Comparison of ENCODE assay signal across 11 cellular contexts in genomic region chr15:66931768-66932633, GRCh38.
DNase-seq lines count a peak whose midpoint lies in the region; ATAC-seq and TF ChIP-seq lines count a peak whose summit lies in the region.
"Had no signal": no experiment of that assay in that cellular context is flagged by ENCODE, and none has a peak within 500 bp of the region (broad histone marks: within the 10 kb centered on the region; RNA-seq: fewer than 3 reads in every experiment).

No MANE protein-coding gene starts in this region.

- no peaks in the 10 kb centered on the region for H3K27me3 ChIP-seq in Caco-2 (replicated peaks; ENCODE audit: control insufficient read depth, insufficient read depth, low read length)
- H3K27me3 ChIP-seq in ectodermal cell (ENCODE audit: control insufficient read depth, insufficient read depth, low read length, poor library complexity, severe bottlenecking) = no peaks in the 10 kb centered on the region

- H3K27me3 Mint-ChIP-seq in Caco-2 (ENCODE audit: insufficient read depth, unreplicated experiment) (no peaks in the 10 kb centered on the region), nephron progenitor cell (ENCODE audit: low read depth, poor library complexity) (peaks cover 6% of the 10 kb centered on the region)

- H3K4me3 Mint-ChIP-seq in Caco-2 (ENCODE audit: unreplicated experiment) (peak overlapping the region; percentile 55), nephron progenitor cell (peak overlapping the region; percentile 59)

- no peak for ATAC-seq in GM18907 (IDR thresholded peaks at IDR 0.05; ENCODE audit: unreplicated experiment)
- no peak for ATAC-seq in GM18511 (IDR thresholded peaks at IDR 0.05; ENCODE audit: unreplicated experiment)

- H3K27ac Mint-ChIP-seq in Caco-2 (ENCODE audit: unreplicated experiment) = peak overlapping the region; percentile 77
- peak overlapping the region; percentile 94 for H3K27ac Mint-ChIP-seq in nephron progenitor cell

- BruUV-seq in Caco-2 (replicated peaks; lab: Mats Ljungman, UMichigan) = no TSS peak

- intact Hi-C loops in Caco-2 (cut with micrococcal nuclease; ENCODE audit: unreplicated experiment) = no loop called here

- peak overlapping the region; percentile 32 for H3K27ac ChIP-seq in ectodermal cell (ENCODE audit: insufficient read depth, low read depth, low read length, poor library complexity, severe bottlenecking)
- H3K27ac ChIP-seq: thoracic aorta had no signal

- no peaks in the 10 kb centered on the region for H3K36me3 ChIP-seq in Caco-2 (ENCODE audit: control insufficient read depth, insufficient read depth, low read length)
- H3K36me3 ChIP-seq in ectodermal cell (ENCODE audit: control insufficient read depth, insufficient read depth, low read length) = no peaks in the 10 kb centered on the region
- H3K36me3 ChIP-seq: thoracic aorta had no signal

- TF ChIP-seq CTCF in Caco-2 (IDR thresholded peaks at IDR 0.05; ENCODE audit: insufficient read depth in 1 of 2, low read depth in 1 of 2, low read length in 1 of 2, severe bottlenecking in 1 of 2, unreplicated experiment in 1 of 2) (no peak), nephron progenitor cell (IDR thresholded peaks at IDR 0.05) (no peak)

- POLR2A ChIA-PET in Caco-2 (lab: Charles Lee) = interaction anchor here (0.5 to 0.9 kb wide), 3 partner anchors 71 to 1407 kb away, joined by 3 read pairs; no protein-coding TSS in a partner anchor

- CTCF ChIA-PET in Caco-2 (lab: Charles Lee) = interaction anchor here (0.5 to 1.4 kb wide), 6 partner anchors 14 to 739 kb away, joined by 3 to 11 read pairs (median 3); no protein-coding TSS in a partner anchor

- DNase-seq in Caco-2 = peak; percentile 77 to 87
- DNase-seq in NCI-H226 = peak; percentile 76
- DNase-seq in nephron progenitor cell = no peak
- DNase-seq in NCI-H345 treated with DMSO at 0.1 percent for 48 hours (lab: John Stamatoyannopoulos, UW; ENCODE audit: unreplicated experiment) = no peak
- no peak for DNase-seq in globus pallidus (ENCODE audit: low spot score)
- DNase-seq: KG1, left cardiac atrium had no signal

- WGBS in ectodermal cell, 2 experiments = 57% methylated on average over 15 of the region's 15 CpGs

- H3K36me3 Mint-ChIP-seq in Caco-2 (ENCODE audit: insufficient read depth, unreplicated experiment) = no peaks in the 10 kb centered on the region
- H3K36me3 Mint-ChIP-seq in nephron progenitor cell (ENCODE audit: low read depth) = peaks cover 5% of the 10 kb centered on the region

- H3K9me3 Mint-ChIP-seq in Caco-2 (ENCODE audit: unreplicated experiment) = peaks cover 27% of the 10 kb centered on the region
- peaks cover 30% of the 10 kb centered on the region for H3K9me3 Mint-ChIP-seq in nephron progenitor cell

- peaks cover 52% of the 10 kb centered on the region for H3K4me1 Mint-ChIP-seq in Caco-2 (ENCODE audit: low read depth, unreplicated experiment)
- peaks cover 60% of the 10 kb centered on the region for H3K4me1 Mint-ChIP-seq in nephron progenitor cell

- H3K4me1 ChIP-seq in Caco-2 (peaks cover 57% of the 10 kb centered on the region), ectodermal cell (ENCODE audit: control insufficient read depth, insufficient read depth, low read length) (peaks cover 11% of the 10 kb centered on the region)

- H3K9me3 ChIP-seq in Caco-2 = peaks cover 14% of the 10 kb centered on the region
- H3K9me3 ChIP-seq in ectodermal cell (ENCODE audit: control insufficient read depth, low read length) = no peaks in the 10 kb centered on the region
- H3K9me3 ChIP-seq: thoracic aorta had no signal

- no peak overlapping the region for H3K4me3 ChIP-seq in Caco-2 (ENCODE audit: low read depth, low read length)
- H3K4me3 ChIP-seq in ectodermal cell (ENCODE audit: insufficient read depth, low read depth, low read length) = no peak overlapping the region
- H3K4me3 ChIP-seq: thoracic aorta had no signal

Comparison
In these comparisons a context has a peak if more than half of its experiments do, and no peak if none do; other contexts are left out.
1. DNase-seq: peak in Caco-2 (2 of 2) and NCI-H226 (single experiment); none in nephron progenitor cell (single experiment), NCI-H345 treated with DMSO at 0.1 percent for 48 hours (single experiment) and globus pallidus (single experiment).